8 cellular contexts compared by ENCODE assay signal in genomic region chr1:19344372-19344810, GRCh38. TPM values are rescaled to one million over a fixed set of nuclear protein-coding genes. Genes with fewer than 3 reads are reported as not detected.
DNase-seq lines count a peak whose midpoint lies in the region; ATAC-seq and TF ChIP-seq lines count a peak whose summit lies in the region.

No MANE protein-coding gene starts in this region.

- TF ChIP-seq EP300 in sigmoid colon (IDR thresholded peaks at IDR 0.05): no peak

- H3K4me1 ChIP-seq in HCT116 (ENCODE audit: control insufficient read depth in 1 of 2, insufficient read depth in 2 of 2, low read length in 2 of 2) (peaks cover 3 to 9% of the 10 kb centered on the region in 2 experiments; a peak in 3 of 4 replicates), cardiac muscle cell (ENCODE audit: low read depth) (no peaks in the 10 kb centered on the region), sigmoid colon (peaks cover 0 to 37% (median 27%) of the 10 kb centered on the region in 4 donors)

- no peak overlapping the region for H3K4me3 ChIP-seq in HCT116 (replicated peaks in 1 of 2; ENCODE audit: low read depth in 1 of 2, low read length in 2 of 2)
- no peak overlapping the region for H3K4me3 ChIP-seq in cardiac muscle cell
- H3K4me3 ChIP-seq in sigmoid colon: no peak overlapping the region

- TF ChIP-seq CTCF in C4-2B (conservative IDR thresholded peaks at IDR 0.05): peak; percentile 82
- TF ChIP-seq CTCF in HCT116 (IDR thresholded peaks at IDR 0.05 in 2 of 3, conservative IDR thresholded peaks at IDR 0.05 in 1 of 3; ENCODE audit: borderline replicate concordance in 1 of 3, insufficient read depth in 1 of 3, low read depth in 2 of 3, low read length in 2 of 3): peak; percentile 75 to 94 (median 91)
- peak; percentile 84 for TF ChIP-seq CTCF in cardiac muscle cell (IDR thresholded peaks at IDR 0.05; ENCODE audit: low read depth, low read length)
- peak; percentile 83 to 94 (median 90) for TF ChIP-seq CTCF in sigmoid colon (IDR thresholded peaks at IDR 0.05)

- no peak overlapping the region for H3K9ac ChIP-seq in HCT116 (ENCODE audit: low read length)

- no peaks in the 10 kb centered on the region for H4K20me1 ChIP-seq in HCT116 (ENCODE audit: insufficient read depth)

- peak; percentile 81 for ATAC-seq in HCT116
- ATAC-seq in GM19455 (IDR thresholded peaks at IDR 0.05; ENCODE audit: unreplicated experiment): no peak
- no peak for ATAC-seq in HG02885 (IDR thresholded peaks at IDR 0.05; ENCODE audit: poor library complexity, unreplicated experiment)

- TF ChIP-seq RAD21 in HCT116 (IDR thresholded peaks at IDR 0.05; ENCODE audit: low read depth): peak; percentile 84

- no peak overlapping the region for H3K4me3 Mint-ChIP-seq in activated naive CD8-positive, alpha-beta T cell treated with anti-CD3 and anti-CD28 coated beads for 36 hours

- H3K27ac ChIP-seq in C4-2B (no peak overlapping the region), HCT116 (ENCODE audit: low read depth, low read length) (no peak overlapping the region), cardiac muscle cell (peak overlapping the region; percentile 15), sigmoid colon (peak overlapping the region in 1 of 4 donors; percentile 26)

- no peaks in the 10 kb centered on the region for H3K79me2 ChIP-seq in HCT116 (ENCODE audit: insufficient read depth, low read length)

- H3K27me3 ChIP-seq in HCT116 (ENCODE audit: insufficient read depth, low read length): no peaks in the 10 kb centered on the region
- no peaks in the 10 kb centered on the region for H3K27me3 ChIP-seq in cardiac muscle cell
- H3K27me3 ChIP-seq in sigmoid colon: no peaks in the 10 kb centered on the region

- no peaks in the 10 kb centered on the region for H3K9me3 Mint-ChIP-seq in activated naive CD8-positive, alpha-beta T cell treated with anti-CD3 and anti-CD28 coated beads for 36 hours

- no peaks in the 10 kb centered on the region for H3K4me1 Mint-ChIP-seq in activated naive CD8-positive, alpha-beta T cell treated with anti-CD3 and anti-CD28 coated beads for 36 hours

- no peak for DNase-seq in HCT116 (ENCODE audit: low read depth, low spot score)
- peak; percentile 23 for DNase-seq in RKO (ENCODE audit: low spot score)
- peak; percentile 60 for DNase-seq in activated naive CD8-positive, alpha-beta T cell treated with anti-CD3 and anti-CD28 coated beads for 36 hours
- DNase-seq in cardiac muscle cell (ENCODE audit: low read depth in 1 of 2, low spot score in 1 of 2): peak; percentile 45 to 57
- peak; percentile 84 for DNase-seq in sigmoid colon

- CTCF ChIA-PET in HCT116 (lab: Charles Lee): interaction anchor here (1.2 to 1.3 kb wide), 3 partner anchors 238 to 310 kb away, joined by 3 to 5 read pairs (median 3); no protein-coding TSS in a partner anchor

- POLR2A ChIA-PET in HCT116 (lab: Charles Lee): no interaction called here

- peaks cover 0 to 3% of the 10 kb centered on the region in 2 experiments; a peak in 1 of 4 replicates for H3K36me3 ChIP-seq in HCT116 (ENCODE audit: control insufficient read depth in 1 of 2, insufficient read depth in 2 of 2, low read length in 2 of 2)
- H3K36me3 ChIP-seq in cardiac muscle cell: peaks cover 30% of the 10 kb centered on the region
- H3K36me3 ChIP-seq in sigmoid colon: peaks cover 16 to 63% (median 33%) of the 10 kb centered on the region in 4 donors

- 31 to 66% methylated on average over 12 of the region's 12 CpGs for WGBS in sigmoid colon, 2 donors

- H3K4me2 ChIP-seq in HCT116 (ENCODE audit: low read length): no peak overlapping the region

- H3K27ac Mint-ChIP-seq in activated naive CD8-positive, alpha-beta T cell treated with anti-CD3 and anti-CD28 coated beads for 36 hours: no peak overlapping the region

- RAD21 ChIA-PET in HCT116 (lab: Charles Lee; ENCODE audit: low non-redundant PET in 1 of 2, low total read pairs in 2 of 2, uncharacterized antibody in 2 of 2, unreplicated experiment in 2 of 2): interaction anchor here in 1 of 2 experiments (0.6 kb wide), 1 partner anchor 460 kb away, joined by 3 read pairs; no protein-coding TSS in a partner anchor

- H2AFZ ChIP-seq in HCT116 (ENCODE audit: low read depth, low read length, poor library complexity, severe bottlenecking): no peak overlapping the region

- intact Hi-C loops in HCT116 (cut with micrococcal nuclease): loop anchor here (1.0 to 5.0 kb wide), 3 partner anchors 143 to 308 kb away; partner anchors contain the start of gene CAPZB
- intact Hi-C loops in sigmoid colon (cut with DNase I): loop anchor here (2.0 kb wide), 2 partner anchors 142 to 306 kb away; no protein-coding TSS in a partner anchor

- no peaks in the 10 kb centered on the region for H3K9me3 ChIP-seq in HCT116 (ENCODE audit: control insufficient read depth in 1 of 2, insufficient read depth in 1 of 2, low read depth in 1 of 2, low read length in 2 of 2)
- H3K9me3 ChIP-seq in cardiac muscle cell (ENCODE audit: low read depth): no peaks in the 10 kb centered on the region
- H3K9me3 ChIP-seq in sigmoid colon: no peaks in the 10 kb centered on the region

- BruUV-seq in HCT116 (replicated peaks; lab: Mats Ljungman, UMichigan): no TSS peak

- no peak for TF ChIP-seq POLR2A in HCT116 (IDR thresholded peaks at IDR 0.05; ENCODE audit: borderline replicate concordance, extremely low read depth, insufficient read depth, insufficient read length)
- TF ChIP-seq POLR2A in sigmoid colon (IDR thresholded peaks at IDR 0.05): no peak

- peaks cover 12% of the 10 kb centered on the region for H3K36me3 Mint-ChIP-seq in activated naive CD8-positive, alpha-beta T cell treated with anti-CD3 and anti-CD28 coated beads for 36 hours

- H3K27me3 Mint-ChIP-seq in activated naive CD8-positive, alpha-beta T cell treated with anti-CD3 and anti-CD28 coated beads for 36 hours: no peaks in the 10 kb centered on the region

- H3K9me2 ChIP-seq in HCT116 (ENCODE audit: insufficient read depth): no peaks in the 10 kb centered on the region

TF ChIP-seq in HCT116, 20 proteins besides CTCF, POLR2A, EP300 and RAD21 (continues in another document):
- no peak for TF ChIP-seq SRF (IDR thresholded peaks at IDR 0.05; ENCODE audit: low read depth)
- TF ChIP-seq SP1 (IDR thresholded peaks at IDR 0.05; ENCODE audit: low read depth): no peak
- TF ChIP-seq TCF7L2 (IDR thresholded peaks at IDR 0.05; ENCODE audit: borderline replicate concordance, extremely low read depth, insufficient read depth, insufficient read length): no peak
- TF ChIP-seq EZH2 (IDR thresholded peaks at IDR 0.05): no peak
- TF ChIP-seq CBX3 (IDR thresholded peaks at IDR 0.05; ENCODE audit: low read depth): no peak
- no peak for TF ChIP-seq CEBPB (IDR thresholded peaks at IDR 0.05; ENCODE audit: low read depth)
- no peak for TF ChIP-seq POLR2AphosphoS5 (IDR thresholded peaks at IDR 0.05; ENCODE audit: low read depth, low read length)
- no peak for TF ChIP-seq ZNF274 (IDR thresholded peaks at IDR 0.05; ENCODE audit: low read depth, low read length)
- TF ChIP-seq FOSL1 (IDR thresholded peaks at IDR 0.05; ENCODE audit: low read depth): no peak
- TF ChIP-seq MAX (IDR thresholded peaks at IDR 0.05): no peak
- TF ChIP-seq ZFX (IDR thresholded peaks at IDR 0.05): no peak
- TF ChIP-seq ZBTB33 (IDR thresholded peaks at IDR 0.05; ENCODE audit: extremely low read depth, insufficient replicate concordance, low read length): no peak
- TF ChIP-seq, protein P1, sequence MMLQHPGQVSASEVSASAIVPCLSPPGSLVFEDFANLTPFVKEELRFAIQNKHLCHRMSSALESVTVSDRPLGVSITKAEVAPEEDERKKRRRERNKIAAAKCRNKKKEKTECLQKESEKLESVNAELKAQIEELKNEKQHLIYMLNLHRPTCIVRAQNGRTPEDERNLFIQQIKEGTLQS (IDR thresholded peaks at IDR 0.05): no peak
- no peak for TF ChIP-seq SIN3A (IDR thresholded peaks at IDR 0.05; ENCODE audit: low read depth)

RNA-seq across cellular contexts. Expression of gene SLC66A1, which starts 32.3 kb away (rescaled TPM):
- total RNA-seq in HCT116 (2021; ENCODE audit: unreplicated experiment) (11.1 TPM), cardiac muscle cell (21.1 and 34.3 TPM in 2 replicates), sigmoid colon (10 to 100 TPM in 1 of 4 donors, 1 to 10 TPM in 3; 7.5 to 15.2 (median 8.8) TPM)
- 10.7 and 12.2 TPM in 2 replicates for polyA plus RNA-seq in HCT116 (2012)
- 1 to 10 TPM; 6.5 to 6.8 TPM for total RNA-seq in activated naive CD8-positive, alpha-beta T cell treated with anti-CD3 and anti-CD28 coated beads for 36 hours
- polyA plus RNA-seq in cardiac muscle cell (17.2 and 24.0 TPM in 2 replicates), sigmoid colon (10 to 100 TPM in 1 of 3 donors, 1 to 10 TPM in 2; 5.1 to 16.0 (median 7.2) TPM)

RNA-seq across cellular contexts. Expression of gene AKR7A2, which starts 32.4 kb away (rescaled TPM):
- total RNA-seq in HCT116 (2021; ENCODE audit: unreplicated experiment) (90.8 TPM), cardiac muscle cell (155 and 195 TPM in 2 replicates), sigmoid colon (100 to 1,000 TPM in 1 of 4 donors, 10 to 100 TPM in 3; 55.8 to 110 (median 77.2) TPM)
- polyA plus RNA-seq in HCT116 (2012): 83.3 and 105 TPM in 2 replicates
- 10 to 100 TPM; 37.4 to 43.0 TPM for total RNA-seq in activated naive CD8-positive, alpha-beta T cell treated with anti-CD3 and anti-CD28 coated beads for 36 hours
- polyA plus RNA-seq in cardiac muscle cell (157 and 168 TPM in 2 replicates), sigmoid colon (10 to 100 TPM; 64.2 to 99.6 (median 84.1) TPM)

RNA-seq across cellular contexts. Expression of gene AKR7A3, which starts 55.8 kb away (rescaled TPM):
- total RNA-seq in HCT116 (2021; ENCODE audit: unreplicated experiment) (1.7 TPM), cardiac muscle cell (1.4 and 2.2 TPM in 2 replicates), sigmoid colon (1 to 10 TPM in 3 of 4 donors, under 1 TPM in 1; 0.71 to 1.9 (median 1.5) TPM)
- 0.74 and 0.86 TPM in 2 replicates for polyA plus RNA-seq in HCT116 (2012)
- under 1 TPM; 0.37 to 0.52 TPM for total RNA-seq in activated naive CD8-positive, alpha-beta T cell treated with anti-CD3 and anti-CD28 coated beads for 36 hours
- polyA plus RNA-seq in cardiac muscle cell (0.26 and 0.96 TPM in 2 replicates), sigmoid colon (100 to 1,000 TPM in 1 of 3 donors, 10 to 100 TPM in 2; 72.1 to 110 (median 78.3) TPM)
